ENCODE assay signal across 14 cellular contexts in genomic region chr20:38973546-38974120, GRCh38. TPM values are rescaled to one million over a fixed set of nuclear protein-coding genes. Genes with fewer than 3 reads are reported as not detected.
A peak's percentile ranks its signal among the peaks of the same experiment; 100 is the strongest.
DNase-seq lines count a peak whose midpoint lies in the region; ATAC-seq and TF ChIP-seq lines count a peak whose summit lies in the region.
"Had no signal": no experiment of that assay in that cellular context is flagged by ENCODE, and none has a peak within 500 bp of the region (broad histone marks: within the 10 kb centered on the region; RNA-seq: fewer than 3 reads in every experiment).

No MANE protein-coding gene starts in this region.

- H3K4me2 ChIP-seq in PC-3 (ENCODE audit: low read length), result no peak overlapping the region
- H3K4me2 ChIP-seq: BLaER1 had no signal

- H3K36me3 Mint-ChIP-seq in stimulated activated effector memory CD8-positive, alpha-beta T cell treated with anti-CD3 and anti-CD28 coated beads, Interleukin-12 subunit alpha, Interleukin-12 subunit beta, amount 100 ng/mL, for 72 hours, result peaks cover 48% of the 10 kb centered on the region

- intact Hi-C loops in PC-3 (cut with micrococcal nuclease), result loop anchor here (1.0 kb wide), 1 partner anchor 9 kb away; no protein-coding TSS in a partner anchor

- H3F3A ChIP-seq in PC-3 (ENCODE audit: low read length, unreplicated experiment), result no peaks in the 10 kb centered on the region

- no peaks in the 10 kb centered on the region for H3K27me3 ChIP-seq in PC-3 (ENCODE audit: low read length)
- H3K27me3 ChIP-seq: BLaER1 had no signal

- peak; percentile 17 for DNase-seq in AG20443 (ENCODE audit: low spot score)
- DNase-seq in PC-3, result peak; percentile 40
- peak; percentile 45 for DNase-seq in epithelial cell of esophagus (ENCODE audit: low read depth)
- DNase-seq in lung microvascular endothelial cell (ENCODE audit: low read depth in 2 of 2), result peak; percentile 28 to 58
- no peak for DNase-seq in activated T-cell treated with anti-CD3 and anti-CD28 coated beads, Interleukin-2, amount 50 U/mL, for 1 hour
- DNase-seq in stimulated activated effector memory CD8-positive, alpha-beta T cell treated with anti-CD3 and anti-CD28 coated beads, Interleukin-12 subunit alpha, Interleukin-12 subunit beta, amount 100 ng/mL, for 72 hours (ENCODE audit: low spot score in 2 of 2), result no peak
- DNase-seq: activated effector memory CD4-positive, alpha-beta T cell treated with Interleukin-2 at 50 U/mL for 16 hours; effector CD4-positive, alpha-beta T cell; NCI-H82 had no signal

- no peaks in the 10 kb centered on the region for H3K9me3 Mint-ChIP-seq in stimulated activated effector memory CD8-positive, alpha-beta T cell treated with anti-CD3 and anti-CD28 coated beads, Interleukin-12 subunit alpha, Interleukin-12 subunit beta, amount 100 ng/mL, for 72 hours
- H3K9me3 Mint-ChIP-seq: activated CD4-positive, alpha-beta T cell treated with anti-CD3 and anti-CD28 coated beads, Interleukin-2, amount 10 ng/mL, durations not matched to agents 24 days and 14 days; natural killer cell treated with Interleukin-12 subunit alpha and Interleukin-12 subunit beta and Interleukin-15 and Interleukin-18, amount 100 ng/mL, for 72 hours had no signal

- no peak overlapping the region for H2AFZ ChIP-seq in PC-3 (ENCODE audit: low read length)

- no peak overlapping the region for H3K4me3 ChIP-seq in PC-3 (ENCODE audit: low read length)
- H3K4me3 ChIP-seq in epithelial cell of esophagus (ENCODE audit: low read length), result no peak overlapping the region
- H3K4me3 ChIP-seq: BLaER1 had no signal

- H3K9ac ChIP-seq in PC-3 (ENCODE audit: low read length), result no peak overlapping the region; the same call in 1 of the 2 replicates
- H3K9ac ChIP-seq: BLaER1 had no signal

- H3K27ac Mint-ChIP-seq in stimulated activated effector memory CD8-positive, alpha-beta T cell treated with anti-CD3 and anti-CD28 coated beads, Interleukin-12 subunit alpha, Interleukin-12 subunit beta, amount 100 ng/mL, for 72 hours, result no peak overlapping the region
- H3K27ac Mint-ChIP-seq: activated CD4-positive, alpha-beta T cell treated with anti-CD3 and anti-CD28 coated beads, Interleukin-2, amount 10 ng/mL, durations not matched to agents 24 days and 14 days; natural killer cell treated with Interleukin-12 subunit alpha and Interleukin-12 subunit beta and Interleukin-15 and Interleukin-18, amount 100 ng/mL, for 72 hours had no signal

- H4K20me1 ChIP-seq in PC-3 (ENCODE audit: low read length), result no peaks in the 10 kb centered on the region

- BruUV-seq in PC-3 (replicated peaks; lab: Mats Ljungman, UMichigan), result no TSS peak

- H3K9me2 ChIP-seq in PC-3 (replicated peaks; ENCODE audit: low read length), result no peaks in the 10 kb centered on the region

- peak; percentile 88 for ATAC-seq in PC-3
- ATAC-seq in GM21515 (IDR thresholded peaks at IDR 0.05; ENCODE audit: unreplicated experiment), result no peak
- no peak for ATAC-seq in GM21619 (IDR thresholded peaks at IDR 0.05; ENCODE audit: unreplicated experiment)
- no peak for ATAC-seq in stimulated activated effector memory CD8-positive, alpha-beta T cell treated with anti-CD3 and anti-CD28 coated beads, Interleukin-12 subunit alpha, Interleukin-12 subunit beta, amount 100 ng/mL, for 72 hours
- ATAC-seq: natural killer cell treated with Interleukin-12 subunit alpha and Interleukin-12 subunit beta and Interleukin-15 and Interleukin-18, amount 100 ng/mL, for 72 hours had no signal

- CTCF ChIA-PET in PC-3 (lab: Charles Lee), result no interaction called here

- H3K9me3 ChIP-seq in PC-3 (ENCODE audit: low read length), result no peaks in the 10 kb centered on the region
- H3K9me3 ChIP-seq: BLaER1 had no signal

- POLR2A ChIA-PET in PC-3 (lab: Charles Lee; ENCODE audit: unreplicated experiment), result no interaction called here

- H3K4me1 ChIP-seq in PC-3 (ENCODE audit: insufficient read depth, low read length), result peaks cover 18% of the 10 kb centered on the region; the same call in 1 of the 2 replicates
- H3K4me1 ChIP-seq: BLaER1 had no signal

- H3K79me2 ChIP-seq in PC-3 (ENCODE audit: low read length), result no peaks in the 10 kb centered on the region

- peaks cover 34% of the 10 kb centered on the region for H3K36me3 ChIP-seq in PC-3 (ENCODE audit: low read depth, low read length)

- peak overlapping the region; percentile 41 for H3K27ac ChIP-seq in PC-3 (ENCODE audit: low read length)
- H3K27ac ChIP-seq: BLaER1 had no signal

- H3K4me1 Mint-ChIP-seq in stimulated activated effector memory CD8-positive, alpha-beta T cell treated with anti-CD3 and anti-CD28 coated beads, Interleukin-12 subunit alpha, Interleukin-12 subunit beta, amount 100 ng/mL, for 72 hours, result peaks cover 5% of the 10 kb centered on the region

- TF ChIP-seq CTCF in PC-3 (conservative IDR thresholded peaks at IDR 0.05; ENCODE audit: low read depth, low read length) (no peak), epithelial cell of esophagus (IDR thresholded peaks at IDR 0.05; ENCODE audit: insufficient read depth, low read depth, low read length, missing control alignments) (no peak)

- no peak overlapping the region for H3K4me3 Mint-ChIP-seq in stimulated activated effector memory CD8-positive, alpha-beta T cell treated with anti-CD3 and anti-CD28 coated beads, Interleukin-12 subunit alpha, Interleukin-12 subunit beta, amount 100 ng/mL, for 72 hours
- H3K4me3 Mint-ChIP-seq: activated CD4-positive, alpha-beta T cell treated with anti-CD3 and anti-CD28 coated beads, Interleukin-2, amount 10 ng/mL, durations not matched to agents 24 days and 14 days; natural killer cell treated with Interleukin-12 subunit alpha and Interleukin-12 subunit beta and Interleukin-15 and Interleukin-18, amount 100 ng/mL, for 72 hours had no signal

RNA-seq across cellular contexts. Expression of gene DHX35, which starts 11.5 kb away (rescaled TPM):
- total RNA-seq in PC-3 (2014; rRNA removed) (10.1 and 12.0 TPM in 2 replicates), lung microvascular endothelial cell (6.5 and 7.1 TPM in 2 replicates)

RNA-seq across cellular contexts. Expression of gene FAM83D, which starts 47.4 kb away (rescaled TPM):
- total RNA-seq in PC-3 (2014; rRNA removed) (69.6 and 81.4 TPM in 2 replicates), lung microvascular endothelial cell (24.2 TPM in 2 replicates)

Comparison
In these comparisons a context has a peak if more than half of its experiments do, and no peak if none do; other contexts are left out.
1. DNase-seq: peak in AG20443 (single experiment), PC-3 (single experiment), epithelial cell of esophagus (single experiment) and lung microvascular endothelial cell (2 of 2); none in activated T-cell treated with anti-CD3 and anti-CD28 coated beads, Interleukin-2, amount 50 U/mL, for 1 hour (single experiment) and stimulated activated effector memory CD8-positive, alpha-beta T cell treated with anti-CD3 and anti-CD28 coated beads, Interleukin-12 subunit alpha, Interleukin-12 subunit beta, amount 100 ng/mL, for 72 hours (0 of 2).